ENCODE assay signal across 8 cellular contexts in genomic region chr1:212595787-212596714, GRCh38. TPM values are rescaled to one million over a fixed set of nuclear protein-coding genes. Genes with fewer than 3 reads are reported as not detected.
DNase-seq lines count a peak whose midpoint lies in the region; ATAC-seq, FAIRE-seq and TF ChIP-seq lines count a peak whose summit lies in the region.

No MANE protein-coding gene starts in this region.

- no peak for TF ChIP-seq POLR2A in tibial nerve (IDR thresholded peaks at IDR 0.05)

- H3K4ac ChIP-seq in mesenchymal stem cell (ENCODE audit: low read depth in 1 of 2, low read length in 2 of 2): peak overlapping the region in 1 of 2 experiments; percentile 73

- H4K8ac ChIP-seq in mesenchymal stem cell (ENCODE audit: low read length): no peak overlapping the region

- H3K4me1 ChIP-seq in mesenchymal stem cell (ENCODE audit: control insufficient read depth, insufficient read depth, low read depth, low read length): peaks cover 10% of the 10 kb centered on the region
- H3K4me1 ChIP-seq in aorta (ENCODE audit: control insufficient read depth in 1 of 2, insufficient read depth in 2 of 2, low read length in 2 of 2): no peaks in the 10 kb centered on the region
- H3K4me1 ChIP-seq in tibial nerve: peaks cover 0 to 9% (median 3%) of the 10 kb centered on the region in 4 donors

- peak overlapping the region in 1 of 2 experiments; percentile 97 for H2BK12ac ChIP-seq in mesenchymal stem cell (ENCODE audit: low read length in 2 of 2)

- H3K27me3 ChIP-seq in bronchial epithelial cell (ENCODE audit: control insufficient read depth, insufficient read depth, low read length) (no peaks in the 10 kb centered on the region), mesenchymal stem cell (ENCODE audit: control insufficient read depth in 1 of 2, insufficient read depth in 1 of 2, low read length in 2 of 2) (peaks cover 0 to 10% of the 10 kb centered on the region in 2 experiments), aorta (ENCODE audit: control insufficient read depth in 1 of 2, insufficient read depth in 2 of 2, low read length in 1 of 2) (no peaks in the 10 kb centered on the region), tibial nerve (no peaks in the 10 kb centered on the region)

- TF ChIP-seq EP300 in tibial nerve (IDR thresholded peaks at IDR 0.05): no peak

- peak overlapping the region; percentile 97 for H2BK5ac ChIP-seq in mesenchymal stem cell (ENCODE audit: low read depth, low read length, poor library complexity, severe bottlenecking)

- peak overlapping the region in 1 of 2 experiments; percentile 96 for H3K23ac ChIP-seq in mesenchymal stem cell (ENCODE audit: low read length in 2 of 2)

- H3K18ac ChIP-seq in mesenchymal stem cell (ENCODE audit: low read depth in 1 of 2, low read length in 2 of 2): peak overlapping the region; percentile 6 to 94

- H3K27ac ChIP-seq in mesenchymal stem cell (ENCODE audit: low read length, poor library complexity, severe bottlenecking) (peak overlapping the region; percentile 92), aorta (ENCODE audit: low read depth in 1 of 2, low read length in 2 of 2) (peak overlapping the region in 1 of 2 donors; percentile 48), tibial nerve (peak overlapping the region in 2 of 4 donors; percentile 3 to 31)

- peak overlapping the region; percentile 89 for H3K9ac ChIP-seq in mesenchymal stem cell (ENCODE audit: low read length)

- peak overlapping the region in 1 of 2 experiments; percentile 87 for H3K14ac ChIP-seq in mesenchymal stem cell (ENCODE audit: low read length in 2 of 2)

- H4K91ac ChIP-seq in mesenchymal stem cell (ENCODE audit: low read length): peak overlapping the region; percentile 1

- intact Hi-C loops in aorta (cut with DNase I): no loop called here

- DNase-seq in DMS79 (lab: John Stamatoyannopoulos, UW) (peak; percentile 11), SIG-M5 treated with dmso at 0.1 percent for 504 hours (lab: John Stamatoyannopoulos, UW; ENCODE audit: unreplicated experiment) (peak; percentile 81), bronchial epithelial cell (ENCODE audit: low read depth) (peak; percentile 100), mesenchymal stem cell (peak; percentile 100), aorta (no peak), tibial nerve (ENCODE audit: low spot score in 2 of 2) (no peak)

- 3% methylated on average over 5 of the region's 8 CpGs for WGBS in mesenchymal stem cell
- 24 to 31% methylated on average over 8 of the region's 8 CpGs for WGBS in aorta, 2 donors
- WGBS in tibial nerve, 2 donors: 44 to 47% methylated on average over 8 of the region's 8 CpGs

- H3K79me1 ChIP-seq in mesenchymal stem cell (replicated peaks; ENCODE audit: low read length, poor library complexity, severe bottlenecking): peaks cover 2% of the 10 kb centered on the region

- ATAC-seq in GM19438 (IDR thresholded peaks at IDR 0.05; ENCODE audit: low read depth, unreplicated experiment) (peak; percentile 93), HG03439 (IDR thresholded peaks at IDR 0.05; ENCODE audit: unreplicated experiment) (peak; percentile 97), aorta (ENCODE audit: low FRiP score) (peak; percentile 54)

- H3K4me2 ChIP-seq in mesenchymal stem cell (ENCODE audit: low read length, poor library complexity, severe bottlenecking): peak overlapping the region; percentile 14

- peak overlapping the region; percentile 72 for H2AFZ ChIP-seq in mesenchymal stem cell (ENCODE audit: low read depth, low read length)

- no peaks in the 10 kb centered on the region for H3K9me3 ChIP-seq in mesenchymal stem cell (ENCODE audit: control insufficient read depth, low read length)
- H3K9me3 ChIP-seq in aorta (ENCODE audit: control insufficient read depth, low read length): no peaks in the 10 kb centered on the region
- no peaks in the 10 kb centered on the region for H3K9me3 ChIP-seq in tibial nerve

- FAIRE-seq in bronchial epithelial cell (lab: Jason Lieb, UNC): no peak

- no peak overlapping the region for H2BK15ac ChIP-seq in mesenchymal stem cell (ENCODE audit: low read depth, poor library complexity, severe bottlenecking)

- TF ChIP-seq CTCF in bronchial epithelial cell (IDR thresholded peaks at IDR 0.05; ENCODE audit: insufficient read depth, low read length, severe bottlenecking): peak; percentile 62
- TF ChIP-seq CTCF in tibial nerve (IDR thresholded peaks at IDR 0.05): peak in 2 of 5 experiments; percentile 16 to 22

- H3K4me3 ChIP-seq in bronchial epithelial cell (ENCODE audit: low read depth, low read length) (no peak overlapping the region), mesenchymal stem cell (ENCODE audit: insufficient read depth in 1 of 2, low read depth in 1 of 2, low read length in 2 of 2) (peak overlapping the region in 1 of 2 experiments; percentile 46), aorta (ENCODE audit: low read length in 2 of 2) (no peak overlapping the region), tibial nerve (no peak overlapping the region)

- peak overlapping the region; percentile 93 for H2BK120ac ChIP-seq in mesenchymal stem cell (ENCODE audit: low read depth, low read length)

- H2AK5ac ChIP-seq in mesenchymal stem cell (ENCODE audit: low read length, severe bottlenecking): peak overlapping the region; percentile 100

- H3K36me3 ChIP-seq in bronchial epithelial cell (ENCODE audit: control insufficient read depth, insufficient read depth, low read length) (no peaks in the 10 kb centered on the region), mesenchymal stem cell (ENCODE audit: control insufficient read depth in 1 of 2, insufficient read depth in 2 of 2, low read depth in 1 of 2, low read length in 2 of 2) (no peaks in the 10 kb centered on the region), aorta (ENCODE audit: control insufficient read depth in 1 of 2, insufficient read depth in 2 of 2, low read length in 1 of 2) (no peaks in the 10 kb centered on the region), tibial nerve (no peaks in the 10 kb centered on the region)

RNA-seq across cellular contexts. Expression of gene ATF3, which starts 12.5 kb away (rescaled TPM):
- total RNA-seq in bronchial epithelial cell: 19.2 and 31.7 TPM in 2 replicates
- 11.5 TPM for polyA plus RNA-seq in mesenchymal stem cell (2013, experiment 1 of 2)
- 9.7 TPM for polyA plus RNA-seq in mesenchymal stem cell (2013, experiment 2 of 2)
- 100 to 1,000 TPM in 1 of 2 donors, 10 to 100 TPM in 1; 28.1 to 265 TPM for total RNA-seq in aorta
- polyA plus RNA-seq in aorta: 10 to 100 TPM; 22.7 to 60.9 TPM
- 10 to 100 TPM; 12.3 to 19.2 (median 13.7) TPM for total RNA-seq in tibial nerve

Comparison
In these comparisons a context has a peak if more than half of its experiments do, and no peak if none do; other contexts are left out.
1. DNase-seq: peak in DMS79 (single experiment), SIG-M5 treated with dmso at 0.1 percent for 504 hours (single experiment), bronchial epithelial cell (single experiment) and mesenchymal stem cell (single experiment); none in aorta (0 of 2) and tibial nerve (0 of 2).
2. Peak in every context shown above with its lines, with median percentiles within 50 percentile points of each other: ATAC-seq.